ENCODE assay signal across 8 cellular contexts in genomic region chr9:132409828-132410528, GRCh38. TPM values are rescaled to one million over a fixed set of nuclear protein-coding genes. Genes with fewer than 3 reads are reported as not detected.
DNase-seq lines count a peak whose midpoint lies in the region; ATAC-seq and TF ChIP-seq lines count a peak whose summit lies in the region.

Gene CFAP77 (plus strand): TSS chr9:132410211. CDS start chr9:132410272, 61 bp downstream.

- H3K27ac ChIP-seq in Karpas-422 (ENCODE audit: low read length) (no peak within 1 kb of the TSS), duodenal mucosa (ENCODE audit: low read depth, low read length) (no peak within 1 kb of the TSS), lung (ENCODE audit: low read depth in 1 of 2, low read length in 1 of 2) (peak within 1 kb of the TSS in 1 of 2 donors; percentile 54), stomach smooth muscle (ENCODE audit: low read length) (no peak within 1 kb of the TSS)

- H3K9me3 ChIP-seq in Karpas-422 (ENCODE audit: low read length) (no peaks in the 10 kb centered on the region), duodenal mucosa (ENCODE audit: control insufficient read depth in 1 of 2, low read length in 2 of 2) (no peaks in the 10 kb centered on the region), lung (ENCODE audit: control insufficient read depth in 2 of 2, insufficient read depth in 1 of 2, low read length in 1 of 2) (no peaks in the 10 kb centered on the region), stomach smooth muscle (ENCODE audit: control insufficient read depth in 2 of 2, low read length in 2 of 2) (no peaks in the 10 kb centered on the region)

- peaks cover 13% of the 10 kb centered on the region; the same call in 1 of the 2 replicates for H4K20me1 ChIP-seq in Karpas-422 (ENCODE audit: insufficient read depth, low read depth, low read length)

- ATAC-seq in WTC11 (peak; percentile 34), lung (ENCODE audit: insufficient read depth, low FRiP score) (no peak), GM21390 (IDR thresholded peaks at IDR 0.05; ENCODE audit: unreplicated experiment) (no peak)

- peak within 1 kb of the TSS; percentile 72 for H3K4me3 Mint-ChIP-seq in WTC11

- H3K36me3 ChIP-seq in Karpas-422 (ENCODE audit: insufficient read depth, low read length) (no peaks in the 10 kb centered on the region), duodenal mucosa (ENCODE audit: control insufficient read depth in 1 of 2, insufficient read depth in 2 of 2, low read length in 2 of 2) (no peaks in the 10 kb centered on the region), lung (ENCODE audit: control insufficient read depth in 2 of 2, insufficient read depth in 2 of 2, low read length in 2 of 2) (no peaks in the 10 kb centered on the region), stomach smooth muscle (ENCODE audit: control insufficient read depth in 2 of 2, insufficient read depth in 2 of 2, low read length in 2 of 2) (no peaks in the 10 kb centered on the region)

- H3K9me3 Mint-ChIP-seq in WTC11 = no peaks in the 10 kb centered on the region

- H3K27me3 Mint-ChIP-seq in WTC11 (ENCODE audit: low read depth) = peaks cover 30% of the 10 kb centered on the region

- peak within 1 kb of the TSS; percentile 58 for H3K4me2 ChIP-seq in Karpas-422 (ENCODE audit: low read depth, low read length, poor library complexity, severe bottlenecking)

- H3K27ac Mint-ChIP-seq in WTC11 = no peak within 1 kb of the TSS

- POLR2A ChIA-PET in WTC11 (lab: Charles Lee) = interaction anchor here (0.5 to 0.6 kb wide), 3 partner anchors 54 to 259 kb away, joined by 3 read pairs; no protein-coding TSS in a partner anchor

- H3K9ac ChIP-seq in Karpas-422 (ENCODE audit: low read length) = no peak within 1 kb of the TSS
- peak within 1 kb of the TSS in 1 of 2 donors; percentile 43 for H3K9ac ChIP-seq in duodenal mucosa (ENCODE audit: low read depth in 1 of 2, low read length in 2 of 2)
- H3K9ac ChIP-seq in stomach smooth muscle (ENCODE audit: low read length in 2 of 2) = no peak within 1 kb of the TSS

- no peak within 1 kb of the TSS for H2AFZ ChIP-seq in Karpas-422 (ENCODE audit: low read length)

- no peak for TF ChIP-seq CTCF in WTC11 (IDR thresholded peaks at IDR 0.05)
- TF ChIP-seq CTCF in lung (IDR thresholded peaks at IDR 0.05; ENCODE audit: control extremely low read depth, extremely low read depth) = no peak

- no peaks in the 10 kb centered on the region for H3K9me2 ChIP-seq in Karpas-422 (replicated peaks; ENCODE audit: insufficient read depth, low read length)

- CTCF ChIA-PET in WTC11 (lab: Charles Lee) = interaction anchor here (0.6 to 1.9 kb wide), 19 partner anchors 42 to 535 kb away, joined by 3 to 12 read pairs (median 4); partner anchors contain the start of genes BARHL1, SETX and SPACA9

- H3K4me1 ChIP-seq in Karpas-422 (ENCODE audit: low read length) (peaks cover 43% of the 10 kb centered on the region), duodenal mucosa (ENCODE audit: control insufficient read depth in 1 of 2, insufficient read depth in 2 of 2, low read length in 2 of 2) (peaks cover 20 to 29% of the 10 kb centered on the region in 2 donors), lung (ENCODE audit: control insufficient read depth in 2 of 2, insufficient read depth in 2 of 2, low read length in 2 of 2) (peaks cover 9 to 16% of the 10 kb centered on the region in 2 donors), stomach smooth muscle (ENCODE audit: control insufficient read depth, insufficient read depth, low read length) (peaks cover 26% of the 10 kb centered on the region)

- H3K36me3 Mint-ChIP-seq in WTC11 = no peaks in the 10 kb centered on the region

- H3K4me3 ChIP-seq in Karpas-422 (ENCODE audit: low read length) (no peak within 1 kb of the TSS), duodenal mucosa (ENCODE audit: low read depth in 1 of 2, low read length in 2 of 2) (peak within 1 kb of the TSS; percentile 52 to 55), lung (peak within 1 kb of the TSS; percentile 33), stomach smooth muscle (ENCODE audit: low read length in 2 of 2) (peak within 1 kb of the TSS; percentile 24 to 68)

- peaks cover 41% of the 10 kb centered on the region for H3K4me1 Mint-ChIP-seq in WTC11

- DNase-seq in DMS79 (lab: John Stamatoyannopoulos, UW) (peak; percentile 19), Karpas-422 (peak; percentile 65), WTC11 (ENCODE audit: low spot score) (peak; percentile 71), lung (ENCODE audit: low spot score) (no peak), NCI-H2107 treated with DMSO at 0.1 percent for 48 hours (lab: John Stamatoyannopoulos, UW; ENCODE audit: unreplicated experiment) (no peak)

- WGBS in lung, 2 donors = 1 to 2% methylated on average over 42 to 69 of the region's 69 CpGs

- H3K79me2 ChIP-seq in Karpas-422 (ENCODE audit: low read length) = peaks cover 16% of the 10 kb centered on the region

- H3K27me3 ChIP-seq in Karpas-422 (ENCODE audit: low read length) = no peaks in the 10 kb centered on the region
- H3K27me3 ChIP-seq in duodenal mucosa (ENCODE audit: control insufficient read depth in 1 of 2, insufficient read depth in 2 of 2, low read length in 2 of 2) = peaks cover 44 to 52% of the 10 kb centered on the region in 2 donors
- peaks cover 3% of the 10 kb centered on the region for H3K27me3 ChIP-seq in lung (ENCODE audit: control insufficient read depth, insufficient read depth)
- peaks cover 32 to 49% of the 10 kb centered on the region in 2 donors for H3K27me3 ChIP-seq in stomach smooth muscle (ENCODE audit: control insufficient read depth in 1 of 2, insufficient read depth in 2 of 2, low read length in 2 of 2)

TF ChIP-seq in WTC11, 78 proteins besides CTCF, POLR2A, EP300 and RAD21:
- TF ChIP-seq ESRRA (CRISPR knock-in tag; IDR thresholded peaks at IDR 0.05; ENCODE audit: borderline replicate concordance) = 0 out of 2 replicates have a peak, but pooled peaks have one; percentile 20
- no peak for TF ChIP-seq ZNF121 (CRISPR knock-in tag; IDR thresholded peaks at IDR 0.05)
- no peak for TF ChIP-seq SMAD4 (CRISPR knock-in tag; IDR thresholded peaks at IDR 0.05)
- TF ChIP-seq ZBTB43 (CRISPR knock-in tag; IDR thresholded peaks at IDR 0.05) = no peak
- TF ChIP-seq PRRX2 (CRISPR knock-in tag; IDR thresholded peaks at IDR 0.05) = no peak

RNA-seq across cellular contexts. Expression of gene CFAP77, which starts in this region (rescaled TPM):
- total RNA-seq in Karpas-422 (2014; rRNA removed; shearing (Covaris generic); ENCODE audit: low replicate concordance) = not detected in 2 replicates
- total RNA-seq in WTC11 (2021) = 0.96 to 1.2 TPM (median 1.2 TPM) in 3 replicates
- 10 to 100 TPM in 1 of 2 donors, 1 to 10 TPM in 1; 6.9 to 12.8 TPM for total RNA-seq in lung
- polyA plus RNA-seq in lung = 1 to 10 TPM; 4.9 to 5.5 TPM

Comparison
In these comparisons a context has a peak if more than half of its experiments do, and no peak if none do; other contexts are left out.
1. Peak in DNase-seq and H3K4me2 ChIP-seq in Karpas-422; RNA of the gene not detected or under 1 TPM.
2. DNase-seq: peak in DMS79 (single experiment) and WTC11 (single experiment); none in lung (single experiment) and NCI-H2107 treated with DMSO at 0.1 percent for 48 hours (single experiment).